15 cellular contexts compared by ENCODE assay signal in the genomic region with DNA sequence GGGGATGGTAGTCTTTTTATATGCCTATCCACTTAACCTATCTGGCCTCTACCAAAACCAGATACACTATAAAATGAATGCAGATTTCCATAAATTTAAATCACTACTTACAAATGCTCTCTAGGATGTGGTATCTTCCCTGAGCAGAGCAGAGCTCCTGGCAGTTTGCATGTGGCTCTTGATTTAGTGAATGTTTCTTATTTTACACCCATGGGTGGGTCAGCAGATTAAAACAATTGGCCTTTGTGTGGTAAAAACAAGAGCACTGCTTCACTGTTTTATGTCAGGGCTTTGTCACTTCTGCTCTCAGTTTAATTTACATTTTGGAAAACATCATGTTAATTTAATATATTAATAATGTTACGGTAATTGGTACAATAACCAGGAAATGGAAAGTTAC. TPM values are rescaled to one million over a fixed set of nuclear protein-coding genes. Genes with fewer than 3 reads are reported as not detected.
"Had no signal": no experiment of that assay in that cellular context is flagged by ENCODE, and none has a peak within 500 bp of the region (broad histone marks: within the 10 kb centered on the region; RNA-seq: fewer than 3 reads in every experiment).

No MANE protein-coding gene starts in this region.

- H3K4me3 ChIP-seq: heart right ventricle, lung, smooth muscle cell had no signal

- H3K4me1 ChIP-seq: foreskin keratinocyte had no signal

- DNase-seq: activated CD4-positive, alpha-beta T cell treated with anti-CD3 and anti-CD28 coated beads, Interleukin-2, amount 50 U/mL, for 1 hour; activated CD8-positive, alpha-beta memory T cell treated with anti-CD3 and anti-CD28 coated beads for 24 hours; activated naive CD8-positive, alpha-beta T cell treated with anti-CD3 and anti-CD28 coated beads for 36 hours; effector memory CD8-positive, alpha-beta T cell; foreskin keratinocyte; heart right ventricle; natural killer cell; posterior cingulate gyrus; right cardiac atrium; stimulated activated naive CD8-positive, alpha-beta T cell treated with anti-CD3 and anti-CD28 coated beads, Interleukin-15, amount 100 ng/mL, for 72 hours had no signal

- H3K36me3 ChIP-seq: heart right ventricle, neutrophil had no signal

- H3K27ac ChIP-seq: foreskin keratinocyte, heart right ventricle, neutrophil had no signal

- H3K27me3 ChIP-seq: foreskin keratinocyte, heart right ventricle, neutrophil had no signal

- H3K9me3 ChIP-seq: heart right ventricle, neutrophil had no signal

- ATAC-seq: effector memory CD8-positive, alpha-beta T cell; foreskin keratinocyte; heart right ventricle; natural killer cell; right cardiac atrium; stimulated activated naive CD8-positive, alpha-beta T cell treated with anti-CD3 and anti-CD28 coated beads, Interleukin-15, amount 100 ng/mL, for 72 hours had no signal

RNA-seq across cellular contexts. Expression of a gene that starts 5.5 kb away (rescaled TPM):
- polyA plus RNA-seq: foreskin keratinocyte had no signal

RNA-seq across cellular contexts. Expression of a gene that starts 14.3 kb away (rescaled TPM):
- polyA plus RNA-seq: foreskin keratinocyte, smooth muscle cell had no signal

RNA-seq across cellular contexts. Expression of a gene that starts 18.8 kb away (rescaled TPM):
- polyA plus RNA-seq: smooth muscle cell had no signal

RNA-seq across cellular contexts. Expression of a gene that starts 30.2 kb away (rescaled TPM):
- polyA plus RNA-seq: foreskin keratinocyte, heart right ventricle, smooth muscle cell, thymus, urinary bladder had no signal

RNA-seq across cellular contexts. Expression of a gene that starts 45.2 kb away (rescaled TPM):
- polyA plus RNA-seq: foreskin keratinocyte, heart right ventricle, lung, right cardiac atrium, smooth muscle cell, urinary bladder had no signal
